26 cellular contexts compared by ENCODE assay signal in the genomic region with DNA sequence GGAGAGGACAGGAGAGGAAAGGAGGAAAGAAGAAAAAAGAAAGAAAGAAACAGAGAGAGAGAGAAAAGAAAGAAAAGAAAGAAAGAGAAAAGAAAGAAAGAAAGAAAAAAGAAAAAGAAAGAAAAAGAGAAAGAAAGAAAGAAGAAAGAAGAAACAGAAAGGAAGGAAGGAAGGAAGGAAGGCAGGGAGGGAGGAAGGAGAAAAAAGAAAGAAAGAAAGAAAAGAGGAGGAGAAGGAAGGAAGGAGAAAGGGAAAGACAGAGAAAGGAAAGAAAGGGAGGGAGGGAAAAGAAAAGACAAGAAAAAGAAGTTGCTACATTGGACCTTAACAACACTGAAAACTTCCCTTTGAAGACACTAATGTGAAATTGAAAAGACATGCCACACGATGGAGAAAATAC. TPM values are rescaled to one million over a fixed set of nuclear protein-coding genes. Genes with fewer than 3 reads are reported as not detected.
"Had no signal": no experiment of that assay in that cellular context is flagged by ENCODE, and none has a peak within 500 bp of the region (broad histone marks: within the 10 kb centered on the region; RNA-seq: fewer than 3 reads in every experiment).

No MANE protein-coding gene starts in this region.

- H3K27ac Mint-ChIP-seq: mesothelial cell of epicardium; naive B cell; natural killer cell; nephron progenitor cell; neural progenitor cell; stimulated activated effector memory CD8-positive, alpha-beta T cell treated with anti-CD3 and anti-CD28 coated beads, Interleukin-12 subunit alpha, Interleukin-12 subunit beta, amount 100 ng/mL, for 72 hours; stimulated activated naive CD8-positive, alpha-beta T cell treated with anti-CD3 and anti-CD28 coated beads, Interleukin-15, amount 100 ng/mL, for 72 hours had no signal

- H3K27ac ChIP-seq: hepatocyte, left ventricle myocardium inferior, neural progenitor cell, neutrophil, parathyroid adenoma, right atrium auricular region, right lobe of liver, testis, thyroid gland, transverse colon, upper lobe of left lung, vagina had no signal

- H3K36me3 Mint-ChIP-seq: mesothelial cell of epicardium; naive B cell; natural killer cell; neural progenitor cell; stimulated activated effector memory CD8-positive, alpha-beta T cell treated with anti-CD3 and anti-CD28 coated beads, Interleukin-12 subunit alpha, Interleukin-12 subunit beta, amount 100 ng/mL, for 72 hours had no signal

- H3K4me1 Mint-ChIP-seq: mesothelial cell of epicardium, nephron progenitor cell had no signal

- H3K9me3 ChIP-seq: neutrophil, right lobe of liver, testis, thyroid gland, transverse colon, vagina had no signal

- H3K4me3 ChIP-seq: hepatocyte, left ventricle myocardium inferior, lung, neural progenitor cell, right atrium auricular region, right lobe of liver, smooth muscle cell, testis, thyroid gland, transverse colon, upper lobe of left lung, vagina had no signal

- H3K9me3 Mint-ChIP-seq: natural killer cell; nephron progenitor cell; stimulated activated effector memory CD8-positive, alpha-beta T cell treated with anti-CD3 and anti-CD28 coated beads, Interleukin-12 subunit alpha, Interleukin-12 subunit beta, amount 100 ng/mL, for 72 hours had no signal

- H3K27me3 ChIP-seq: neutrophil, right atrium auricular region, testis, thyroid gland, upper lobe of left lung, vagina had no signal

- H3K4me1 ChIP-seq: neural progenitor cell, parathyroid adenoma, transverse colon, vagina had no signal

- H3K4me3 Mint-ChIP-seq: mesothelial cell of epicardium; naive B cell; natural killer cell; nephron progenitor cell; neural progenitor cell; stimulated activated effector memory CD8-positive, alpha-beta T cell treated with anti-CD3 and anti-CD28 coated beads, Interleukin-12 subunit alpha, Interleukin-12 subunit beta, amount 100 ng/mL, for 72 hours; stimulated activated naive CD8-positive, alpha-beta T cell treated with anti-CD3 and anti-CD28 coated beads, Interleukin-15, amount 100 ng/mL, for 72 hours had no signal

- H3K36me3 ChIP-seq: left ventricle myocardium inferior, neural progenitor cell, neutrophil, right atrium auricular region, right lobe of liver, thyroid gland, upper lobe of left lung, vagina had no signal

- ATAC-seq: natural killer cell; right lobe of liver; stimulated activated effector memory CD8-positive, alpha-beta T cell treated with anti-CD3 and anti-CD28 coated beads, Interleukin-12 subunit alpha, Interleukin-12 subunit beta, amount 100 ng/mL, for 72 hours; stimulated activated naive CD8-positive, alpha-beta T cell treated with anti-CD3 and anti-CD28 coated beads, Interleukin-15, amount 100 ng/mL, for 72 hours had no signal

- DNase-seq: islet precursor cell; left ventricle myocardium inferior; mesendoderm; naive B cell; natural killer cell; nephron progenitor cell; occipital lobe; right lobe of liver; stimulated activated CD4-positive, alpha-beta T cell treated with anti-CD3 and anti-CD28 coated beads, Interleukin-2, amount 100 ng/mL, for 24 hours; stimulated activated CD4-positive, alpha-beta T cell treated with anti-CD3 and anti-CD28 coated beads, Interleukin-4, amount 100 ng/mL, for 1 hour; stimulated activated naive CD4-positive, alpha-beta T cell treated with Interleukin-2 at 50 U/mL for 16 hours; stimulated activated naive CD8-positive, alpha-beta T cell treated with anti-CD3 and anti-CD28 coated beads, Interleukin-15, amount 100 ng/mL, for 72 hours; testis; thyroid gland; transverse colon; upper lobe of left lung had no signal

RNA-seq across cellular contexts. Expression of gene CCL2, which starts 56.6 kb away (rescaled TPM):
- total RNA-seq: natural killer cell had no signal
